Comparison of ENCODE assay signal across 21 cellular contexts in genomic region chr12:20474443-20474842, GRCh38.
A peak's percentile ranks its signal among the peaks of the same experiment; 100 is the strongest.
DNase-seq lines count a peak whose midpoint lies in the region; ATAC-seq and TF ChIP-seq lines count a peak whose summit lies in the region.
"Had no signal": no experiment of that assay in that cellular context is flagged by ENCODE, and none has a peak within 500 bp of the region (broad histone marks: within the 10 kb centered on the region; RNA-seq: fewer than 3 reads in every experiment).

No MANE protein-coding gene starts in this region.

- H3K4me1 Mint-ChIP-seq in WTC11 = peaks cover 11% of the 10 kb centered on the region; the same call in 1 of the 2 replicates
- no peaks in the 10 kb centered on the region for H3K4me1 Mint-ChIP-seq in CD8-positive, alpha-beta memory T cell
- H3K4me1 Mint-ChIP-seq: IgD-negative memory B cell had no signal

- peaks cover 35% of the 10 kb centered on the region for H3K79me2 ChIP-seq in osteoblast (ENCODE audit: insufficient read depth, low read length)

- no peaks in the 10 kb centered on the region for H3K36me3 ChIP-seq in osteoblast (ENCODE audit: insufficient read depth, low read length)
- no peaks in the 10 kb centered on the region for H3K36me3 ChIP-seq in CD8-positive, alpha-beta memory T cell (ENCODE audit: insufficient read depth, low read length)

- H3K36me3 Mint-ChIP-seq in WTC11 = peaks cover 10% of the 10 kb centered on the region
- H3K36me3 Mint-ChIP-seq in CD8-positive, alpha-beta memory T cell = no peaks in the 10 kb centered on the region
- H3K36me3 Mint-ChIP-seq: IgD-negative memory B cell had no signal

- H3K4me3 Mint-ChIP-seq in WTC11 = no peak overlapping the region
- H3K4me3 Mint-ChIP-seq in CD8-positive, alpha-beta memory T cell = no peak overlapping the region
- H3K4me3 Mint-ChIP-seq: IgD-negative memory B cell had no signal

- CTCF ChIA-PET in WTC11 (lab: Charles Lee) = no interaction called here
- CTCF ChIA-PET in CD8-positive, alpha-beta memory T cell (lab: Charles Lee) = no interaction called here

- peaks cover 14% of the 10 kb centered on the region for H3K9me3 Mint-ChIP-seq in WTC11
- peaks cover 0 to 2% (median 0%) of the 10 kb centered on the region in 5 donors for H3K9me3 Mint-ChIP-seq in CD8-positive, alpha-beta memory T cell

- ATAC-seq in WTC11 (no peak), HG03432 (IDR thresholded peaks at IDR 0.05; ENCODE audit: unreplicated experiment) (no peak)
- ATAC-seq: A549 had no signal

- peak overlapping the region; percentile 29 for H3K27ac Mint-ChIP-seq in WTC11
- no peak overlapping the region for H3K27ac Mint-ChIP-seq in CD8-positive, alpha-beta memory T cell
- H3K27ac Mint-ChIP-seq: IgD-negative memory B cell had no signal

- no peaks in the 10 kb centered on the region for H3K27me3 Mint-ChIP-seq in WTC11 (ENCODE audit: low read depth)
- no peaks in the 10 kb centered on the region for H3K27me3 Mint-ChIP-seq in CD8-positive, alpha-beta memory T cell
- H3K27me3 Mint-ChIP-seq: IgD-negative memory B cell had no signal

- DNase-seq in DMS114 treated with DMSO at 0.1 percent for 48 hours (lab: John Stamatoyannopoulos, UW; ENCODE audit: unreplicated experiment) (peak; percentile 23), WTC11 (ENCODE audit: low spot score) (no peak), choroid plexus epithelial cell (ENCODE audit: low read depth) (peak; percentile 37), osteoblast (ENCODE audit: insufficient read length, low spot score, missing footprints) (no peak), cerebellum (ENCODE audit: low spot score) (no peak), NCI-H1436 (lab: John Stamatoyannopoulos, UW) (no peak)
- no peak for DNase-seq in CD8-positive, alpha-beta memory T cell
- DNase-seq: DMS153; HCEC 1CT; Kasumi-1; NCI-H1105; NCI-H187 treated with DMSO at 0.1 percent for 48 hours; NCI-H446; NCI-H69; NK-92 treated with Interleukin-12 subunit alpha and Interleukin-12 subunit beta, amount 100 ng/mL, for 24 hours; OCI-M1; SHP77 treated with DMSO at 0.1 percent for 48 hours had no signal

- H2AFZ ChIP-seq in osteoblast (ENCODE audit: low read length) = peak overlapping the region; percentile 8

- H3K4me1 ChIP-seq in osteoblast (ENCODE audit: insufficient read depth, low read length) = peaks cover 44% of the 10 kb centered on the region
- no peaks in the 10 kb centered on the region for H3K4me1 ChIP-seq in CD8-positive, alpha-beta memory T cell (ENCODE audit: insufficient read depth, low read length)
- H3K4me1 ChIP-seq: A549 had no signal

- TF ChIP-seq CTCF in WTC11 (IDR thresholded peaks at IDR 0.05) = no peak
- TF ChIP-seq CTCF in choroid plexus epithelial cell (conservative IDR thresholded peaks at IDR 0.05; ENCODE audit: low read depth, low read length) = no peak
- no peak for TF ChIP-seq CTCF in osteoblast (IDR thresholded peaks at IDR 0.05; ENCODE audit: extremely low read depth, low read depth, low read length)

- peak overlapping the region; percentile 95 for H3K27ac ChIP-seq in osteoblast (ENCODE audit: low read depth, low read length)
- no peak overlapping the region for H3K27ac ChIP-seq in CD8-positive, alpha-beta memory T cell (ENCODE audit: low read depth, low read length)
- H3K27ac ChIP-seq: C4-2B had no signal

- H4K20me1 ChIP-seq in osteoblast (ENCODE audit: insufficient read depth, low read length) = no peaks in the 10 kb centered on the region

- H3K4me3 ChIP-seq in choroid plexus epithelial cell (ENCODE audit: low read depth, low read length) (no peak overlapping the region), osteoblast (ENCODE audit: insufficient read depth, low read length) (peak overlapping the region; percentile 55)
- no peak overlapping the region for H3K4me3 ChIP-seq in CD8-positive, alpha-beta memory T cell (ENCODE audit: low read length)
- H3K4me3 ChIP-seq: A549 had no signal

- POLR2A ChIA-PET in WTC11 (lab: Charles Lee) = no interaction called here
- POLR2A ChIA-PET in CD8-positive, alpha-beta memory T cell (lab: Charles Lee) = no interaction called here

- no peaks in the 10 kb centered on the region for H3K27me3 ChIP-seq in osteoblast (ENCODE audit: insufficient read depth, low read length)
- no peaks in the 10 kb centered on the region for H3K27me3 ChIP-seq in CD8-positive, alpha-beta memory T cell (ENCODE audit: insufficient read depth, low read length, poor library complexity, severe bottlenecking)

- peak overlapping the region; percentile 82 for H3K4me2 ChIP-seq in osteoblast (ENCODE audit: insufficient read depth, low read length)
- H3K4me2 ChIP-seq: A549 had no signal

- no peaks in the 10 kb centered on the region for H3K9me3 ChIP-seq in osteoblast (ENCODE audit: low read depth, low read length)
- no peaks in the 10 kb centered on the region for H3K9me3 ChIP-seq in CD8-positive, alpha-beta memory T cell (ENCODE audit: low read length)

TF ChIP-seq in WTC11, 78 proteins besides CTCF, POLR2A, EP300 and RAD21:
- TF ChIP-seq, protein P1, sequence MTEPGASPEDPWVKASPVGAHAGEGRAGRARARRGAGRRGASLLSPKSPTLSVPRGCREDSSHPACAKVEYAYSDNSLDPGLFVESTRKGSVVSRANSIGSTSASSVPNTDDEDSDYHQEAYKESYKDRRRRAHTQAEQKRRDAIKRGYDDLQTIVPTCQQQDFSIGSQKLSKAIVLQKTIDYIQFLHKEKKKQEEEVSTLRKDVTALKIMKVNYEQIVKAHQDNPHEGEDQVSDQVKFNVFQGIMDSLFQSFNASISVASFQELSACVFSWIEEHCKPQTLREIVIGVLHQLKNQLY (CRISPR knock-in tag; IDR thresholded peaks at IDR 0.05) = no peak
- TF ChIP-seq, protein P2, sequence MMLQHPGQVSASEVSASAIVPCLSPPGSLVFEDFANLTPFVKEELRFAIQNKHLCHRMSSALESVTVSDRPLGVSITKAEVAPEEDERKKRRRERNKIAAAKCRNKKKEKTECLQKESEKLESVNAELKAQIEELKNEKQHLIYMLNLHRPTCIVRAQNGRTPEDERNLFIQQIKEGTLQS (CRISPR knock-in tag; conservative IDR thresholded peaks at IDR 0.05) = no peak
- TF ChIP-seq SMAD3 (CRISPR knock-in tag; IDR thresholded peaks at IDR 0.05; ENCODE audit: borderline replicate concordance) = no peak
- no peak for TF ChIP-seq FOXP1 (CRISPR knock-in tag; IDR thresholded peaks at IDR 0.05; ENCODE audit: borderline replicate concordance)
- TF ChIP-seq TP53 (CRISPR knock-in tag; IDR thresholded peaks at IDR 0.05) = no peak
- TF ChIP-seq GRHL2 (CRISPR knock-in tag; IDR thresholded peaks at IDR 0.05; ENCODE audit: insufficient replicate concordance, severe bottlenecking) = no peak
- no peak for TF ChIP-seq GTF2I (CRISPR knock-in tag; conservative IDR thresholded peaks at IDR 0.05)

Comparison
In these comparisons a context has a peak if more than half of its experiments do, and no peak if none do; other contexts are left out.
1. DNase-seq: peak in DMS114 treated with DMSO at 0.1 percent for 48 hours (single experiment) and choroid plexus epithelial cell (single experiment); none in WTC11 (single experiment), osteoblast (single experiment), cerebellum (single experiment), CD8-positive, alpha-beta memory T cell (0 of 5) and NCI-H1436 (single experiment).